In the genomic region with DNA sequence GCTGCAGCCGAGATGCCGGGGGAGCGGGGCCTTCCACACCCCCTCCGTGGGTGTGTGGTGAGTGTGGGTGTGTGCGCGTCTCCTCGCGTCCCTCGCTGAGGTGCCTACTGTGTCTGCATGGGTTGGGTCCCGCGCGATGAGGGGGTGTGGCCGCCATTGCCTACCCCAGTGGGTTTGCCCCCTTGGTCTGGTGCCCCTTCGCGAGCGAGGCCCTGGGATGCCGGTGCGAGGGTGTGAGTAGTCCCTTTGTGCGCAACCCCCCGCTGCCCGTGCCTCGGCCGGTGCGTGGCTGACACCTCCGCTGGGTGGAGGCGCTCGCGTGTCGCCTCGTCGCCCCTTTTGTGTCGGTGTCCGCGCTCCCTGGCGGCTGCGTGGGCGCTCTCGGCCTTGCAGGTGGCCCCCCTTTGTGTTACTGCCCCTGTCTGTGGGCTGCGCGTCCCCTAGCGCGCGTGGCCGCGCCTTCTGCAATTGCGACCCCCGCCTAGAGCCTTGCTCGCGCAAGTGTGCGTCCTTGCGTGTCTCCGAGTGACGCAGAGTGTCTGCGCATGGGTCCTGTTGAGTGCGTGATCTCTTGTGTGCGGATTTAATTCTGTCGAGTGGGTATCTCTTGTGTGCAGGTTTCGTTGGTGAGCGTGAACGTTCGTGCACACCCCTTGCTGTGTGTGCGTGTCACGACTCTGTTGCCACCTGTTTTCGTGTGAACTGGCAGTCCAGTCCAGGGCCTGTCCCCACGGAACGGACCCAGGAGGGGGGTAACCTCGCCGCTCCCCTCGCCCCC, we compare ENCODE assay signal across 8 cellular contexts. TPM values are rescaled to one million over a fixed set of nuclear protein-coding genes. Genes with fewer than 3 reads are reported as not detected.
DNase-seq lines count a peak whose midpoint lies in the region; ATAC-seq and TF ChIP-seq lines count a peak whose summit lies in the region.

No MANE protein-coding gene starts in this region.

- H3K4me3 ChIP-seq in AG04449 (ENCODE audit: low read depth, low read length) (peak overlapping the region; percentile 96), neutrophil (ENCODE audit: low read depth in 1 of 2, low read length in 1 of 2) (peak overlapping the region; percentile 80 to 99), thoracic aorta (peak overlapping the region; percentile 89)

- peak; percentile 12 for TF ChIP-seq CTCF in AG04449 (IDR thresholded peaks at IDR 0.05; ENCODE audit: insufficient read depth, low read length, missing control alignments)
- no peak for TF ChIP-seq CTCF in neutrophil (IDR thresholded peaks at IDR 0.05)
- TF ChIP-seq CTCF in thoracic aorta (IDR thresholded peaks at IDR 0.05), result no peak

- no peaks in the 10 kb centered on the region for H3K27me3 ChIP-seq in neutrophil
- no peaks in the 10 kb centered on the region for H3K27me3 ChIP-seq in thoracic aorta (replicated peaks; ENCODE audit: insufficient read depth)

- H3K36me3 ChIP-seq in neutrophil (no peaks in the 10 kb centered on the region), thoracic aorta (no peaks in the 10 kb centered on the region)

- ATAC-seq in GM18858 (IDR thresholded peaks at IDR 0.05; ENCODE audit: unreplicated experiment), result peak; percentile 18
- peak; percentile 29 for ATAC-seq in HG03095 (IDR thresholded peaks at IDR 0.05; ENCODE audit: unreplicated experiment)
- ATAC-seq in thoracic aorta (ENCODE audit: insufficient number of reproducible peaks, low FRiP score, low read depth), result peak; percentile 17

- POLR2A ChIA-PET in AG04449 (lab: Yijun Ruan, JAX), result no interaction called here

- no peak for DNase-seq in AG04449 (ENCODE audit: low read depth, low spot score)
- DNase-seq in OCI-M1 (lab: John Stamatoyannopoulos, UW), result peak; percentile 75
- DNase-seq in activated effector memory CD4-positive, alpha-beta T cell treated with anti-CD3 and anti-CD28 coated beads, Interleukin-2, amount 50 U/mL, for 16 hours, result peak; percentile 88
- peak; percentile 13 for DNase-seq in foreskin melanocyte
- DNase-seq in thoracic aorta (ENCODE audit: low spot score), result peak; percentile 29

- H3K27ac ChIP-seq in neutrophil, result peak overlapping the region; percentile 87
- H3K27ac ChIP-seq in thoracic aorta, result peak overlapping the region; percentile 96 to 99

- H3K4me1 ChIP-seq in neutrophil (ENCODE audit: control insufficient read depth in 1 of 2, insufficient read depth in 1 of 2, low read depth in 1 of 2, low read length in 1 of 2), result peaks cover 15 to 21% of the 10 kb centered on the region in 2 experiments
- H3K4me1 ChIP-seq in thoracic aorta (ENCODE audit: control insufficient read depth in 1 of 2, low read depth in 2 of 2), result peaks cover 12 to 30% of the 10 kb centered on the region in 2 donors

- CTCF ChIA-PET in AG04449 (lab: Yijun Ruan, JAX), result interaction anchor here (1.5 kb wide), 1 partner anchor 95 kb away, joined by 5 read pairs; no protein-coding TSS in a partner anchor

- H3K9me3 ChIP-seq in neutrophil (no peaks in the 10 kb centered on the region), thoracic aorta (no peaks in the 10 kb centered on the region)

RNA-seq across cellular contexts. Expression of gene TTC3, which starts 0.6 kb away (rescaled TPM):
- total RNA-seq in thoracic aorta, result 100 to 1,000 TPM in 1 of 2 donors, 10 to 100 TPM in 1; 85.2 to 115 TPM

RNA-seq across cellular contexts. Expression of gene PIGP, which starts 0.7 kb away (rescaled TPM):
- total RNA-seq in thoracic aorta, result 10 to 100 TPM in 1 of 2 donors, 1 to 10 TPM in 1; 7.6 to 13.4 TPM
